Comparison of ENCODE assay signal across 1 cellular context in the genomic region with DNA sequence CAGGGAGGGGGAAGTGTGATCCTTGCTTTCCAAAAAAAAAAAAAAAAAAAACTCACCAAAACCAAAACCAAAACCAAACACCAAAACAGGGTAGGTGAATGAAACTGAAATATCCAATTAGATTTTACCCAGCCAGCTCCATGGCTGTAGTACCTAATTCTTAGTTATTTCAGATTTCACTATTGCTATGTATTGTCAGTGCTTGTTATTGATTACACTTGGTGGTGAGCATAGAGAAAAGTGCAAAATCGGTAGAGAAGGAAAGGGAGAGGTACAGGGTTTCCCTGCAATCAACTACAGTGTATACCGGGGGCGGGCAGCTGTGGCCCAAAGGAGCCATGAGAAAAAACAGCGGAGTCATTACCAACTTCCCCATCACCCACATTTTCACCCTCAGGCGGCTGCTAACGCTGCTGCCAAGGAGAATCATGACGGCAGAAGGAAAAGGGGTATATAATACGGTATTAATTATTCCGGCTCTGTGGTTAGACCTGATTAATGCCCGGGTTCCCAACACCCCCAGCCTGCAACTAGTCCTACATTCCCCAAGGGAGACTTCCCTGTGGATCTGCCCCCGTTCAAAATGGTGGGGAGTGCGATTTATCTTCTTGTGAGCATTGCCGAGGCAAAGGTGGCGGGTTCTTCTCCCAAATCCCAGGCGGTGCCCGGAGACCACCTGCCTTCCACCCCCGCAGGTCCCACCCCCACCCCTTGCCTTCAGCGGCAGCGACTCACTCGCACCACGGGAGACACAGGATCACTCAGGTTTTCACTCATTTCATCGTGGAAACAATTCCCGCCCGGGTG.
TF ChIP-seq lines count a peak whose summit lies in the region.

A gene (minus strand): TSS at position 30 of the 807 bp plus-strand sequence. CDS start 486 bp downstream, outside the sequence.

TF ChIP-seq in GM12878, 131 proteins besides CTCF, POLR2A, EP300 and RAD21 (continued from another document):
- TF ChIP-seq, protein P1, sequence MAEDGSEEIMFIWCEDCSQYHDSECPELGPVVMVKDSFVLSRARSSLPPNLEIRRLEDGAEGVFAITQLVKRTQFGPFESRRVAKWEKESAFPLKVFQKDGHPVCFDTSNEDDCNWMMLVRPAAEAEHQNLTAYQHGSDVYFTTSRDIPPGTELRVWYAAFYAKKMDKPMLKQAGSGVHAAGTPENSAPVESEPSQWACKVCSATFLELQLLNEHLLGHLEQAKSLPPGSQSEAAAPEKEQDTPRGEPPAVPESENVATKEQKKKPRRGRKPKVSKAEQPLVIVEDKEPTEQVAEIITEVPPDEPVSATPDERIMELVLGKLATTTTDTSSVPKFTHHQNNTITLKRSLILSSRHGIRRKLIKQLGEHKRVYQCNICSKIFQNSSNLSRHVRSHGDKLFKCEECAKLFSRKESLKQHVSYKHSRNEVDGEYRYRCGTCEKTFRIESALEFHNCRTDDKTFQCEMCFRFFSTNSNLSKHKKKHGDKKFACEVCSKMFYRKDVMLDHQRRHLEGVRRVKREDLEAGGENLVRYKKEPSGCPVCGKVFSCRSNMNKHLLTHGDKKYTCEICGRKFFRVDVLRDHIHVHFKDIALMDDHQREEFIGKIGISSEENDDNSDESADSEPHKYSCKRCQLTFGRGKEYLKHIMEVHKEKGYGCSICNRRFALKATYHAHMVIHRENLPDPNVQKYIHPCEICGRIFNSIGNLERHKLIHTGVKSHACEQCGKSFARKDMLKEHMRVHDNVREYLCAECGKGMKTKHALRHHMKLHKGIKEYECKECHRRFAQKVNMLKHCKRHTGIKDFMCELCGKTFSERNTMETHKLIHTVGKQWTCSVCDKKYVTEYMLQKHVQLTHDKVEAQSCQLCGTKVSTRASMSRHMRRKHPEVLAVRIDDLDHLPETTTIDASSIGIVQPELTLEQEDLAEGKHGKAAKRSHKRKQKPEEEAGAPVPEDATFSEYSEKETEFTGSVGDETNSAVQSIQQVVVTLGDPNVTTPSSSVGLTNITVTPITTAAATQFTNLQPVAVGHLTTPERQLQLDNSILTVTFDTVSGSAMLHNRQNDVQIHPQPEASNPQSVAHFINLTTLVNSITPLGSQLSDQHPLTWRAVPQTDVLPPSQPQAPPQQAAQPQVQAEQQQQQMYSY (CRISPR knock-in tag; IDR thresholded peaks at IDR 0.05) = no peak
- no peak for TF ChIP-seq HDAC6 (IDR thresholded peaks at IDR 0.05; ENCODE audit: unreplicated experiment)
- TF ChIP-seq, protein P2, sequence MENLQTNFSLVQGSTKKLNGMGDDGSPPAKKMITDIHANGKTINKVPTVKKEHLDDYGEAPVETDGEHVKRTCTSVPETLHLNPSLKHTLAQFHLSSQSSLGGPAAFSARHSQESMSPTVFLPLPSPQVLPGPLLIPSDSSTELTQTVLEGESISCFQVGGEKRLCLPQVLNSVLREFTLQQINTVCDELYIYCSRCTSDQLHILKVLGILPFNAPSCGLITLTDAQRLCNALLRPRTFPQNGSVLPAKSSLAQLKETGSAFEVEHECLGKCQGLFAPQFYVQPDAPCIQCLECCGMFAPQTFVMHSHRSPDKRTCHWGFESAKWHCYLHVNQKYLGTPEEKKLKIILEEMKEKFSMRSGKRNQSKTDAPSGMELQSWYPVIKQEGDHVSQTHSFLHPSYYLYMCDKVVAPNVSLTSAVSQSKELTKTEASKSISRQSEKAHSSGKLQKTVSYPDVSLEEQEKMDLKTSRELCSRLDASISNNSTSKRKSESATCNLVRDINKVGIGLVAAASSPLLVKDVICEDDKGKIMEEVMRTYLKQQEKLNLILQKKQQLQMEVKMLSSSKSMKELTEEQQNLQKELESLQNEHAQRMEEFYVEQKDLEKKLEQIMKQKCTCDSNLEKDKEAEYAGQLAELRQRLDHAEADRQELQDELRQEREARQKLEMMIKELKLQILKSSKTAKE (IDR thresholded peaks at IDR 0.05; ENCODE audit: low read depth, poor library complexity, severe bottlenecking) = no peak
- no peak for TF ChIP-seq SMAD1 (IDR thresholded peaks at IDR 0.05; ENCODE audit: low read depth, partially characterized antibody)
- TF ChIP-seq POU2F2 (IDR thresholded peaks at IDR 0.05; ENCODE audit: borderline replicate concordance, low read depth, low read length) = peak; percentile 40; the same call in 1 of the 3 replicates
- TF ChIP-seq LARP7 (IDR thresholded peaks at IDR 0.05) = 0 out of 2 replicates have a peak, but pooled peaks have one; percentile 19
- TF ChIP-seq, protein P3, sequence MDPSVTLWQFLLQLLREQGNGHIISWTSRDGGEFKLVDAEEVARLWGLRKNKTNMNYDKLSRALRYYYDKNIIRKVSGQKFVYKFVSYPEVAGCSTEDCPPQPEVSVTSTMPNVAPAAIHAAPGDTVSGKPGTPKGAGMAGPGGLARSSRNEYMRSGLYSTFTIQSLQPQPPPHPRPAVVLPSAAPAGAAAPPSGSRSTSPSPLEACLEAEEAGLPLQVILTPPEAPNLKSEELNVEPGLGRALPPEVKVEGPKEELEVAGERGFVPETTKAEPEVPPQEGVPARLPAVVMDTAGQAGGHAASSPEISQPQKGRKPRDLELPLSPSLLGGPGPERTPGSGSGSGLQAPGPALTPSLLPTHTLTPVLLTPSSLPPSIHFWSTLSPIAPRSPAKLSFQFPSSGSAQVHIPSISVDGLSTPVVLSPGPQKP (IDR thresholded peaks at IDR 0.05; ENCODE audit: low read depth, low read length) = no peak
- TF ChIP-seq TCF7 (IDR thresholded peaks at IDR 0.05; ENCODE audit: borderline replicate concordance) = 0 out of 2 replicates have a peak, but pooled peaks have one; percentile 8
TF ChIP-seq in GM12878: peak in this region for 40.
